ENCODE assay signal across 8 cellular contexts in the genomic region with DNA sequence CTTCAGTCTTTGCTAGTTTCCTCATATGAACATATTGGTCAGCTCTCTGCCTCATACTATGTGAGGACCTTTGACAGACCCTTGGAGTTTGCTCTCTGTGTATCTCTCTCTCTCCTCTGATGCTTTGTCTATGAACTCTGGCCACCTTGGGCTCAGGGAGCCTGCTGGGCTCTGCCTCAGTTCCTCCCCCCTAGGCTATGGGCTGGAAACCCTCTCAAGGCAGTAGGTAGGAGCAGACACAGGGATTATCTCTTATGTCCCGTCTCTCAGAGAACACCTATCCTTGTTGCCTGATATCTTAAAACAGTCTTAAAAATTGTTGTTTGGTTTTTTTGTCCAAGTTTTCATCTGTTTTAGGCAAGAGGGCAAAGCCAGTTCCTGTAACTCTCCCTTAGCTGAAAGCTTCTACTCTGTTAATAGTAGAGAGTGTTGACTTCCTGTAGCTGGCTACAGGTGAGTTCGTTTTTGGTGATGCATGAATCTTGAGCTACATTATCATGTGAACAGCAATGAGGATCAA.
"Had no signal": no experiment of that assay in that cellular context is flagged by ENCODE, and none has a peak within 500 bp of the region (broad histone marks: within the 10 kb centered on the region; RNA-seq: fewer than 3 reads in every experiment).

No MANE protein-coding gene starts in this region.

- H3K4me3 ChIP-seq: GM12878 had no signal

- DNase-seq: GDM1, GF-D8 had no signal

- FAIRE-seq: G401.6, GM12878, GM12891, GM12892, GM18507, GM19239 had no signal

- ATAC-seq: GM12878 had no signal
